Comparison of ENCODE assay signal across 17 cellular contexts in genomic region chr14:100407376-100408102, GRCh38. TPM values are rescaled to one million over a fixed set of nuclear protein-coding genes. Genes with fewer than 3 reads are reported as not detected.
A peak's percentile ranks its signal among the peaks of the same experiment; 100 is the strongest.
DNase-seq lines count a peak whose midpoint lies in the region; ATAC-seq, FAIRE-seq and TF ChIP-seq lines count a peak whose summit lies in the region.
"Had no signal": no experiment of that assay in that cellular context is flagged by ENCODE, and none has a peak within 500 bp of the region (broad histone marks: within the 10 kb centered on the region; RNA-seq: fewer than 3 reads in every experiment).

No MANE protein-coding gene starts in this region.

- no peak for DNase-seq in activated CD8-positive, alpha-beta memory T cell treated with anti-CD3 and anti-CD28 coated beads, Interleukin-2, amount 10 ng/mL, durations not matched to agents 7 days and 5 days
- no peak for DNase-seq in activated CD8-positive, alpha-beta memory T cell treated with anti-CD3 and anti-CD28 coated beads for 24 hours
- DNase-seq in T-helper 17 cell (no peak), HepG2 (ENCODE audit: low spot score) (no peak), GM10266 (ENCODE audit: extremely low spot score) (no peak), SKM-1 (lab: John Stamatoyannopoulos, UW; ENCODE audit: unreplicated experiment) (no peak)
- DNase-seq in stimulated activated effector memory CD8-positive, alpha-beta T cell treated with anti-CD3 and anti-CD28 coated beads, Interleukin-12 subunit alpha, Interleukin-12 subunit beta, amount 100 ng/mL, for 72 hours (ENCODE audit: low spot score in 2 of 2), result no peak
- DNase-seq in central memory CD4-positive, alpha-beta T cell, result no peak
- DNase-seq: activated CD4-positive, CD25-positive, alpha-beta regulatory T cell treated with anti-CD3 and anti-CD28 coated beads, Interleukin-2, amount 50 U/mL, for 72 hours; activated T-cell treated with anti-CD3 and anti-CD28 coated beads for 4 hours; NCI-H1105 treated with DMSO at 0.1 percent for 48 hours; NCI-H2171; NCI-H82; stimulated activated naive CD4-positive, alpha-beta T cell treated with Interleukin-2 at 50 U/mL for 16 hours had no signal

- H3K4me1 ChIP-seq in HepG2 (ENCODE audit: insufficient read depth, low read length), result peaks cover 38% of the 10 kb centered on the region

- H3K4me3 Mint-ChIP-seq in activated CD8-positive, alpha-beta memory T cell treated with anti-CD3 and anti-CD28 coated beads, Interleukin-2, amount 10 ng/mL, durations not matched to agents 7 days and 5 days, result no peak overlapping the region
- H3K4me3 Mint-ChIP-seq in T-helper 17 cell, result no peak overlapping the region
- H3K4me3 Mint-ChIP-seq in stimulated activated effector memory CD8-positive, alpha-beta T cell treated with anti-CD3 and anti-CD28 coated beads, Interleukin-12 subunit alpha, Interleukin-12 subunit beta, amount 100 ng/mL, for 72 hours, result no peak overlapping the region

- no peaks in the 10 kb centered on the region; a peak in 1 of 5 replicates for H3K27me3 ChIP-seq in HepG2 (ENCODE audit: control insufficient read depth in 1 of 2, insufficient read depth in 2 of 2, low read length in 2 of 2)
- H3K27me3 ChIP-seq: cardiac muscle cell had no signal

- no peak for TF ChIP-seq POLR2A in HepG2 (IDR thresholded peaks at IDR 0.05; ENCODE audit: insufficient read depth in 1 of 2, low read depth in 2 of 2, low read length in 2 of 2)

- no peak for TF ChIP-seq CTCF in HepG2 (CRISPR knock-in tag; IDR thresholded peaks at IDR 0.05)
- TF ChIP-seq CTCF in GM10266 (IDR thresholded peaks at IDR 0.05; ENCODE audit: control insufficient read depth, insufficient read depth, low read depth, missing control alignments), result no peak

- no peaks in the 10 kb centered on the region for H3K36me3 Mint-ChIP-seq in activated CD8-positive, alpha-beta memory T cell treated with anti-CD3 and anti-CD28 coated beads, Interleukin-2, amount 10 ng/mL, durations not matched to agents 7 days and 5 days
- H3K36me3 Mint-ChIP-seq in T-helper 17 cell (ENCODE audit: low read depth), result no peaks in the 10 kb centered on the region
- H3K36me3 Mint-ChIP-seq in stimulated activated effector memory CD8-positive, alpha-beta T cell treated with anti-CD3 and anti-CD28 coated beads, Interleukin-12 subunit alpha, Interleukin-12 subunit beta, amount 100 ng/mL, for 72 hours, result no peaks in the 10 kb centered on the region

- peaks cover 47% of the 10 kb centered on the region for H3K4me1 Mint-ChIP-seq in activated CD8-positive, alpha-beta memory T cell treated with anti-CD3 and anti-CD28 coated beads, Interleukin-2, amount 10 ng/mL, durations not matched to agents 7 days and 5 days
- H3K4me1 Mint-ChIP-seq in T-helper 17 cell, result peaks cover 42% of the 10 kb centered on the region
- peaks cover 54% of the 10 kb centered on the region for H3K4me1 Mint-ChIP-seq in stimulated activated effector memory CD8-positive, alpha-beta T cell treated with anti-CD3 and anti-CD28 coated beads, Interleukin-12 subunit alpha, Interleukin-12 subunit beta, amount 100 ng/mL, for 72 hours

- H3K4me2 ChIP-seq in HepG2 (ENCODE audit: low read depth, low read length), result no peak overlapping the region

- TF ChIP-seq EP300 in HepG2 (IDR thresholded peaks at IDR 0.05; ENCODE audit: low read depth in 2 of 2, low read length in 2 of 2) (no peak), HepG2 (CRISPR knock-in tag; IDR thresholded peaks at IDR 0.05; ENCODE audit: borderline replicate concordance) (no peak)

- no peaks in the 10 kb centered on the region for H3K9me3 Mint-ChIP-seq in activated CD8-positive, alpha-beta memory T cell treated with anti-CD3 and anti-CD28 coated beads, Interleukin-2, amount 10 ng/mL, durations not matched to agents 7 days and 5 days (ENCODE audit: low read depth)
- H3K9me3 Mint-ChIP-seq in stimulated activated effector memory CD8-positive, alpha-beta T cell treated with anti-CD3 and anti-CD28 coated beads, Interleukin-12 subunit alpha, Interleukin-12 subunit beta, amount 100 ng/mL, for 72 hours, result no peaks in the 10 kb centered on the region

- no peaks in the 10 kb centered on the region for H3K79me2 ChIP-seq in HepG2 (ENCODE audit: insufficient read depth, low read length)

- H3K27ac ChIP-seq in HepG2 (ENCODE audit: extremely low read length, insufficient read depth, low read length), result no peak overlapping the region
- H3K27ac ChIP-seq: cardiac muscle cell, HL-60, prostate gland had no signal

- H3K9ac ChIP-seq in HepG2 (ENCODE audit: insufficient read depth, low read depth, low read length), result no peak overlapping the region

- no peaks in the 10 kb centered on the region; a peak in 1 of 5 replicates for H3K36me3 ChIP-seq in HepG2 (replicated peaks in 1 of 2; ENCODE audit: control insufficient read depth in 1 of 2, insufficient read depth in 2 of 2, low read length in 2 of 2)
- H3K36me3 ChIP-seq: cardiac muscle cell, prostate gland had no signal

- H3K4me3 ChIP-seq in HepG2 (replicated peaks in 1 of 3; ENCODE audit: insufficient read depth in 1 of 3, low read depth in 2 of 3, low read length in 3 of 3), result no peak overlapping the region
- H3K4me3 ChIP-seq: cardiac muscle cell, prostate gland had no signal

- TF ChIP-seq RAD21 in HepG2 (CRISPR knock-in tag; IDR thresholded peaks at IDR 0.05), result no peak

- no peaks in the 10 kb centered on the region for H3K27me3 Mint-ChIP-seq in activated CD8-positive, alpha-beta memory T cell treated with anti-CD3 and anti-CD28 coated beads, Interleukin-2, amount 10 ng/mL, durations not matched to agents 7 days and 5 days
- H3K27me3 Mint-ChIP-seq in T-helper 17 cell, result no peaks in the 10 kb centered on the region

- H3K27ac Mint-ChIP-seq in activated CD8-positive, alpha-beta memory T cell treated with anti-CD3 and anti-CD28 coated beads, Interleukin-2, amount 10 ng/mL, durations not matched to agents 7 days and 5 days, result peak overlapping the region; percentile 79
- peak overlapping the region; percentile 91 for H3K27ac Mint-ChIP-seq in T-helper 17 cell
- peak overlapping the region; percentile 69 for H3K27ac Mint-ChIP-seq in stimulated activated effector memory CD8-positive, alpha-beta T cell treated with anti-CD3 and anti-CD28 coated beads, Interleukin-12 subunit alpha, Interleukin-12 subunit beta, amount 100 ng/mL, for 72 hours

- H4K20me1 ChIP-seq in HepG2 (ENCODE audit: insufficient read depth, low read length), result no peaks in the 10 kb centered on the region

- POLR2A ChIA-PET in HepG2 (lab: Yijun Ruan, JAX), result interaction anchor here (1.1 kb wide), 1 partner anchor 46 kb away, joined by 3 read pairs; no protein-coding TSS in a partner anchor

- no TSS peak for BruUV-seq in HepG2 (replicated peaks; lab: Mats Ljungman, UMichigan)

- H3K9me3 ChIP-seq in T-helper 17 cell (ENCODE audit: control insufficient read depth, low read length, poor library complexity, severe bottlenecking), result no peaks in the 10 kb centered on the region
- no peaks in the 10 kb centered on the region for H3K9me3 ChIP-seq in HepG2 (ENCODE audit: low read length)
- H3K9me3 ChIP-seq: prostate gland had no signal

- no peak for ATAC-seq in activated CD8-positive, alpha-beta memory T cell treated with anti-CD3 and anti-CD28 coated beads, Interleukin-2, amount 10 ng/mL, durations not matched to agents 7 days and 5 days
- ATAC-seq in T-helper 17 cell (no peak), HepG2 (no peak)
- ATAC-seq in stimulated activated effector memory CD8-positive, alpha-beta T cell treated with anti-CD3 and anti-CD28 coated beads, Interleukin-12 subunit alpha, Interleukin-12 subunit beta, amount 100 ng/mL, for 72 hours, result no peak

- CTCF ChIA-PET in activated CD8-positive, alpha-beta memory T cell treated with anti-CD3 and anti-CD28 coated beads, Interleukin-2, amount 10 ng/mL, durations not matched to agents 7 days and 5 days (lab: Charles Lee), result interaction anchor here (0.8 to 5.7 kb wide), 5 partner anchors 23 to 238 kb away, joined by 3 to 36 read pairs (median 5); no protein-coding TSS in a partner anchor
- CTCF ChIA-PET in HepG2 (lab: Yijun Ruan, JAX; ENCODE audit: low intra/inter-chr PET ratio, low total read pairs), result no interaction called here

- intact Hi-C loops in HepG2 (cut with micrococcal nuclease; ENCODE audit: unreplicated experiment), result no loop called here

- no peak overlapping the region for H2AFZ ChIP-seq in HepG2 (ENCODE audit: low read length)

- WGBS in HepG2 (ENCODE audit: low lambda C conversion rate), result 97% methylated on average over 6 of the region's 11 CpGs

- in situ Hi-C loops in HepG2 (cut with HindIII; ENCODE audit: extremely low pct_ligation_motif_present, low pct_unique_long_range_greater_than_20kb), result loop anchor here (10.0 kb wide), 1 partner anchor 487 kb away; no protein-coding TSS in a partner anchor

- no peak for FAIRE-seq in HepG2 (lab: Jason Lieb, UNC)

RNA-seq across cellular contexts. Expression of gene WDR25, which starts 31.3 kb away (rescaled TPM):
- total RNA-seq in activated CD8-positive, alpha-beta memory T cell treated with anti-CD3 and anti-CD28 coated beads, Interleukin-2, amount 10 ng/mL, durations not matched to agents 7 days and 5 days, result 1 to 10 TPM; 8.1 to 9.5 TPM
- total RNA-seq in T-helper 17 cell (1 to 10 TPM; 5.7 to 6.5 TPM), HepG2 (2016; rRNA removed; fragmentation: Illumina TruSeq; extraction: Trizol) (4.2 and 4.6 TPM in 2 replicates)
- 4.4 and 4.8 TPM in 2 replicates for total RNA-seq in HepG2 (2016; cell fraction: cytosol; rRNA removed; fragmentation: Illumina TruSeq; extraction: Trizol; ENCODE audit: low read depth)
- total RNA-seq in HepG2 (2016; cell fraction: insoluble cytoplasmic fraction; rRNA removed; fragmentation: Illumina TruSeq; extraction: Trizol), result 3.9 and 4.2 TPM in 2 replicates
- total RNA-seq in HepG2 (2016; cell fraction: membrane; rRNA removed; fragmentation: Illumina TruSeq; extraction: Trizol), result 3.5 and 3.9 TPM in 2 replicates
- 2.5 and 2.6 TPM in 2 replicates for total RNA-seq in HepG2 (2016; cell fraction: nucleus; rRNA removed; fragmentation: Illumina TruSeq; extraction: Trizol)
- 2.4 and 2.7 TPM in 2 replicates for polyA plus RNA-seq in HepG2 (2011; rRNA removed)
- 1.7 and 2.6 TPM in 2 replicates for polyA plus RNA-seq in HepG2 (2011; cell fraction: cytosol; rRNA removed)
- polyA plus RNA-seq in HepG2 (2011; cell fraction: nucleus; rRNA removed), result 2.3 and 2.6 TPM in 2 replicates
- 1.7 TPM in 2 replicates for polyA plus RNA-seq in HepG2 (2012)
- polyA plus RNA-seq in HepG2 (2016; cell fraction: cytosol; fragmentation: Illumina TruSeq; extraction: Trizol; ENCODE audit: low read depth), result 1.4 and 2.7 TPM in 2 replicates
- 4.5 and 5.6 TPM in 2 replicates for polyA plus RNA-seq in HepG2 (2016; cell fraction: insoluble cytoplasmic fraction; fragmentation: Illumina TruSeq; extraction: Trizol; ENCODE audit: low read depth)
- polyA plus RNA-seq in HepG2 (2016; cell fraction: membrane; fragmentation: Illumina TruSeq; extraction: Trizol; ENCODE audit: low read depth), result 1.9 and 2.2 TPM in 2 replicates
- 3.1 and 4.3 TPM in 2 replicates for polyA plus RNA-seq in HepG2 (2016; cell fraction: nucleus; fragmentation: Illumina TruSeq; extraction: Trizol; ENCODE audit: insufficient read depth, low read depth)
- 6.6 and 21.3 TPM in 2 replicates for polyA minus RNA-seq in HepG2 (2011; rRNA and poly(A)+ RNA removed; ENCODE audit: low replicate concordance)
- 2.1 and 2.2 TPM in 2 replicates for polyA minus RNA-seq in HepG2 (2011; cell fraction: cytosol; rRNA and poly(A)+ RNA removed)
- polyA minus RNA-seq in HepG2 (2011; cell fraction: nucleus; rRNA and poly(A)+ RNA removed), result 3.7 and 5.2 TPM in 2 replicates
